ENCODE assay signal across 1 cellular context in genomic region chr16:30659507-30660423, GRCh38.
TF ChIP-seq lines count a peak whose summit lies in the region.

No MANE protein-coding gene starts in this region.

TF ChIP-seq in H1, 55 proteins besides CTCF, POLR2A, EP300 and RAD21:
- TF ChIP-seq GABPA (IDR thresholded peaks at IDR 0.05; ENCODE audit: borderline replicate concordance, insufficient read depth, low read length) (peak; percentile 14; the same call in 1 of the 2 replicates), BACH1 (IDR thresholded peaks at IDR 0.05; ENCODE audit: low read length) (no peak)
